17 cellular contexts compared by ENCODE assay signal in the genomic region with DNA sequence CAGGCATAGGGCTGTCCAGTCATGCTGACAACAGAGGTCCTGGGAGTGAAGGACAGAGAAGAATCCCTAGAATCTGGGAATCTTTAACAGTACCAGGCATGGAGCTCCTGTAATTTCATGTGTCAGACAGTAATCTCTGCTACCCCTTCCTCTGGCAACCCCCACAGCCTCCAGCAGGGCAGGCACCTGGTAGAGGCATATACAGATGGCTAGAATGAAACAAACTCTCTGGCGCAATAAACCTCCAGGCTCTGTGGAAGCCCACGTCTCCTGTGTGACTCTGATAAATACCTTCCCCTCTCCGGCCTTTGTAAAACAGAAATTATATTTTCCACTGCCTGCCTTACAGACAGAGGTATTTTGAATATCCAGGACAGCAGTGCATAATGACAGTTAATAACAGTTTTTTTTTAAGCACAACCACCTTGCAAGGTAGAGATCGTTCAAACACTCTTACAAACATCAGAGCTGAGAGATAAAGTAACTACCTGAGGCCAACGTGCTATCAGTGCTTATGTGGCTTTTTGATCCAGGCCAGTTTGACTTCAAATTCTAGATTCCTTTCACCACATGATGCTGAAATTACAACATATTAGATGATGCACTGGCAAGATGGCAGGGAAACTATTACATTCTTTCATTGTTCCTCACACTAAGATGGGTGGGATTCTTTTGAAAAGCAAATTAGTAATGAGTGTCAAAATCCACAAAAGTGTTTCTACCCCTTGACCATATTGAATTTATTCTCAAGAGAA. TPM values are rescaled to one million over a fixed set of nuclear protein-coding genes. Genes with fewer than 3 reads are reported as not detected.
DNase-seq lines count a peak whose midpoint lies in the region; ATAC-seq and TF ChIP-seq lines count a peak whose summit lies in the region.
"Had no signal": no experiment of that assay in that cellular context is flagged by ENCODE, and none has a peak within 500 bp of the region (broad histone marks: within the 10 kb centered on the region; RNA-seq: fewer than 3 reads in every experiment).

No MANE protein-coding gene starts in this region.

- H3K27me3 ChIP-seq in BE2C (no peaks in the 10 kb centered on the region), WERI-Rb-1 (ENCODE audit: insufficient read depth, low read depth, severe bottlenecking) (no peaks in the 10 kb centered on the region), vagina (no peaks in the 10 kb centered on the region)
- no peaks in the 10 kb centered on the region for H3K27me3 ChIP-seq in effector memory CD4-positive, alpha-beta T cell (replicated peaks; ENCODE audit: control insufficient read depth, insufficient read depth, low read length, poor library complexity, severe bottlenecking)
- H3K27me3 ChIP-seq: colonic mucosa, SJSA1 had no signal

- TF ChIP-seq CTCF in BE2C (IDR thresholded peaks at IDR 0.05; ENCODE audit: low read depth, low read length) (peak; percentile 16; the same call in 1 of the 2 replicates), WERI-Rb-1 (IDR thresholded peaks at IDR 0.05; ENCODE audit: low read depth, low read length) (no peak), fibroblast of mammary gland (conservative IDR thresholded peaks at IDR 0.05; ENCODE audit: control insufficient read depth, insufficient read depth, low read depth, low read length) (no peak), vagina (IDR thresholded peaks at IDR 0.05) (no peak)

- DNase-seq in BE2C = peak; percentile 33
- peak; percentile 88 for DNase-seq in G401 (ENCODE audit: low spot score)
- peak; percentile 34 for DNase-seq in WERI-Rb-1
- DNase-seq in fibroblast of mammary gland (ENCODE audit: low read depth) = peak; percentile 50
- no peak for DNase-seq in effector memory CD4-positive, alpha-beta T cell
- no peak for DNase-seq in NCI-H187 treated with DMSO at 0.1 percent for 48 hours (lab: John Stamatoyannopoulos, UW)
- no peak for DNase-seq in vagina (ENCODE audit: extremely low spot score in 2 of 2)
- DNase-seq: activated naive CD4-positive, alpha-beta T cell treated with anti-CD3 and anti-CD28 coated beads, Interleukin-2, amount 10 ng/mL, durations not matched to agents 7 days and 5 days; CD4-positive, alpha-beta T cell; colonic mucosa; Kasumi-1; NCI-H2081; stimulated activated CD4-positive, alpha-beta T cell treated with anti-CD3 and anti-CD28 coated beads, Interleukin-4, amount 100 ng/mL, for 24 hours had no signal

- TF ChIP-seq POLR2A in vagina (IDR thresholded peaks at IDR 0.05) = no peak

- H3K27ac ChIP-seq in WERI-Rb-1 (no peak overlapping the region), vagina (no peak overlapping the region)
- no peak overlapping the region for H3K27ac ChIP-seq in effector memory CD4-positive, alpha-beta T cell (ENCODE audit: insufficient read depth, low read length, poor library complexity, severe bottlenecking)
- H3K27ac ChIP-seq: colonic mucosa, SJSA1 had no signal

- intact Hi-C loops in vagina (cut with DNase I) = no loop called here

- ATAC-seq in GM18870 (IDR thresholded peaks at IDR 0.05; ENCODE audit: unreplicated experiment) = no peak

- no peaks in the 10 kb centered on the region for H3K4me1 ChIP-seq in BE2C
- peaks cover 6% of the 10 kb centered on the region for H3K4me1 ChIP-seq in effector memory CD4-positive, alpha-beta T cell (ENCODE audit: control insufficient read depth, insufficient read depth, low read length, poor library complexity, severe bottlenecking)
- peaks cover 6% of the 10 kb centered on the region for H3K4me1 ChIP-seq in vagina
- H3K4me1 ChIP-seq: colonic mucosa had no signal

- H3K4me3 ChIP-seq in BE2C (ENCODE audit: low read depth, low read length) = no peak overlapping the region
- no peak overlapping the region for H3K4me3 ChIP-seq in WERI-Rb-1 (ENCODE audit: low read depth, low read length)
- H3K4me3 ChIP-seq in fibroblast of mammary gland (ENCODE audit: control insufficient read depth, low read depth, low read length) = no peak overlapping the region
- H3K4me3 ChIP-seq in effector memory CD4-positive, alpha-beta T cell (ENCODE audit: insufficient read depth, low read depth, low read length, poor library complexity, severe bottlenecking) = no peak overlapping the region
- H3K4me3 ChIP-seq in vagina = no peak overlapping the region
- H3K4me3 ChIP-seq: colonic mucosa, SJSA1 had no signal

- in situ Hi-C loops in G401 (cut with HindIII; ENCODE audit: low sequenced_read_pairs) = no loop called here

- H3K36me3 ChIP-seq in BE2C = no peaks in the 10 kb centered on the region
- no peaks in the 10 kb centered on the region for H3K36me3 ChIP-seq in WERI-Rb-1
- H3K36me3 ChIP-seq in effector memory CD4-positive, alpha-beta T cell (ENCODE audit: control insufficient read depth, insufficient read depth, low read length) = no peaks in the 10 kb centered on the region
- no peaks in the 10 kb centered on the region for H3K36me3 ChIP-seq in vagina
- H3K36me3 ChIP-seq: colonic mucosa, SJSA1 had no signal

- H3K9me3 ChIP-seq in BE2C (no peaks in the 10 kb centered on the region), WERI-Rb-1 (ENCODE audit: severe bottlenecking) (peaks cover 6% of the 10 kb centered on the region), vagina (no peaks in the 10 kb centered on the region)
- H3K9me3 ChIP-seq in effector memory CD4-positive, alpha-beta T cell (ENCODE audit: control insufficient read depth, low read length) = no peaks in the 10 kb centered on the region
- H3K9me3 ChIP-seq: colonic mucosa, SJSA1 had no signal

RNA-seq across cellular contexts. Expression of gene TMEM247, which starts 47.7 kb away (rescaled TPM):
- not detected for polyA plus RNA-seq in BE2C (2012; ENCODE audit: insufficient read depth, insufficient read length, low read depth)
- total RNA-seq in G401 (2014; rRNA removed; shearing (Covaris generic)) = not detected in 2 replicates
- not detected for total RNA-seq in vagina
- total RNA-seq: CD4-positive, alpha-beta T cell; colonic mucosa; H1; liver; SJSA1 had no signal
- polyA plus RNA-seq: H1, liver had no signal

Comparison
In these comparisons a context has a peak if more than half of its experiments do, and no peak if none do; other contexts are left out.
1. DNase-seq: peak in BE2C (single experiment), G401 (single experiment), WERI-Rb-1 (single experiment) and fibroblast of mammary gland (single experiment); none in effector memory CD4-positive, alpha-beta T cell (0 of 3), NCI-H187 treated with DMSO at 0.1 percent for 48 hours (single experiment) and vagina (0 of 2).